In the genomic region with DNA sequence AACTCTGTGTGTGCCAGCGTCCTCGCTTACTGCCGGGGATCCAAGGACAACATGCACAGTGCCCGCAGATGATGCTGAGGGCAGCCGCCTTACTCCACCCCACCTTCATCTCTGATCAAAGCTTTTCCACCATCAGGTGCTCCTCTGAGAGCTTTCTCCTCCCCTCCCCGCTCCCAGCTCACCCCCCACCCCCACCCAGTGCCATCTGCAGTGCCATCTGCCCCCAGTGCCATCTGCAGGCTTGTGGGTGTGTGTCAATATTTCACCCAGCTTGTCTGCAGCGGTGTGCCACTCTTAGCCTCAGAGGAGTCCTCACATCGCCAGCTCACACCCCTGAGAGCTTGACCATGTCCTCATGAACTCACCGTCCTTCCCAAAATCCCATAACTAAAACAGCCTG, we compare ENCODE assay signal across 20 cellular contexts.
A peak's percentile ranks its signal among the peaks of the same experiment; 100 is the strongest.
DNase-seq lines count a peak whose midpoint lies in the region; ATAC-seq and TF ChIP-seq lines count a peak whose summit lies in the region.
"Had no signal": no experiment of that assay in that cellular context is flagged by ENCODE, and none has a peak within 500 bp of the region (broad histone marks: within the 10 kb centered on the region; RNA-seq: fewer than 3 reads in every experiment).

No MANE protein-coding gene starts in this region.

- H3K4me3 ChIP-seq in DND-41 (ENCODE audit: low read depth in 1 of 2, low read length in 2 of 2) (no peak overlapping the region), trophoblast cell (ENCODE audit: low read depth, low read length) (no peak overlapping the region)
- H3K4me3 ChIP-seq: Peyer's patch, SJSA1 had no signal

- H3K27me3 Mint-ChIP-seq in WTC11 (ENCODE audit: low read depth) = no peaks in the 10 kb centered on the region

- H3K79me1 ChIP-seq in trophoblast cell (ENCODE audit: low read length) = no peaks in the 10 kb centered on the region

- ATAC-seq in DND-41 (ENCODE audit: insufficient read depth, low read depth) (no peak), WTC11 (no peak), omental fat pad (ENCODE audit: low FRiP score) (peak; percentile 35)
- ATAC-seq: HCT116 had no signal

- no peak overlapping the region for H4K91ac ChIP-seq in trophoblast cell (ENCODE audit: low read depth, low read length)

- no peak overlapping the region for H3K23ac ChIP-seq in trophoblast cell (ENCODE audit: low read length)

- H3K27me3 ChIP-seq in DND-41 (ENCODE audit: insufficient read depth, low read length, poor library complexity) (no peaks in the 10 kb centered on the region), trophoblast cell (ENCODE audit: insufficient read depth, low read length) (no peaks in the 10 kb centered on the region)
- H3K27me3 ChIP-seq: Peyer's patch, SJSA1 had no signal

- H2AK5ac ChIP-seq in trophoblast cell (ENCODE audit: low read length) = no peak overlapping the region

- H2AFZ ChIP-seq in DND-41 (ENCODE audit: low read depth, low read length) = no peak overlapping the region
- no peak overlapping the region for H2AFZ ChIP-seq in trophoblast cell (ENCODE audit: insufficient read depth, low read length, poor library complexity)

- DNase-seq in NCI-H1694 (lab: John Stamatoyannopoulos, UW) (peak; percentile 29), NCI-H1694 treated with DMSO at 0.1 percent for 48 hours (lab: John Stamatoyannopoulos, UW) (no peak), DND-41 (peak; percentile 5), WTC11 (ENCODE audit: low spot score) (no peak), omental fat pad (ENCODE audit: low spot score) (no peak), globus pallidus (ENCODE audit: low spot score) (no peak), trophoblast cell (no peak), HuH-7.5 (ENCODE audit: low spot score) (no peak)
- DNase-seq: AML-193; EL; GOT3; KBM-7; NCI-H1105; NCI-H446; NK-92 treated with Interleukin-12 subunit alpha and Interleukin-12 subunit beta, amount 100 ng/mL, for 24 hours; Peyer's patch had no signal

- H2BK120ac ChIP-seq in trophoblast cell (ENCODE audit: insufficient read depth, low read length, poor library complexity) = no peak overlapping the region

- H3K4me3 Mint-ChIP-seq in WTC11 = no peak overlapping the region

- no peaks in the 10 kb centered on the region for H4K20me1 ChIP-seq in DND-41 (ENCODE audit: insufficient read depth, low read length)

- WGBS in trophoblast cell (ENCODE audit: extremely low coverage, insufficient coverage, insufficient read length) = no CpG with 5 or more reads among the region's 9 CpGs

- H3K9me3 Mint-ChIP-seq in WTC11 = no peaks in the 10 kb centered on the region

- 0 out of 2 replicates have a peak, but pooled peaks cover 3% of the 10 kb centered on the region for H3K4me1 Mint-ChIP-seq in WTC11

- H3K79me2 ChIP-seq in DND-41 (ENCODE audit: insufficient read depth, low read length) (no peaks in the 10 kb centered on the region), trophoblast cell (ENCODE audit: control insufficient read depth, insufficient read depth, low read length, poor library complexity) (no peaks in the 10 kb centered on the region)

- no peak overlapping the region for H2BK12ac ChIP-seq in trophoblast cell (ENCODE audit: low read length)

- CTCF ChIA-PET in WTC11 (lab: Charles Lee) = no interaction called here

- H3K4me1 ChIP-seq in DND-41 (ENCODE audit: insufficient read depth, low read length) (no peaks in the 10 kb centered on the region), trophoblast cell (ENCODE audit: control insufficient read depth in 1 of 2, insufficient read depth in 2 of 2, low read length in 2 of 2) (no peaks in the 10 kb centered on the region)
- H3K4me1 ChIP-seq: Peyer's patch, SJSA1 had no signal

- no peak overlapping the region for H3K4ac ChIP-seq in trophoblast cell (ENCODE audit: low read depth, low read length)

- no peak overlapping the region for H3K9ac ChIP-seq in DND-41 (ENCODE audit: low read depth, low read length)
- H3K9ac ChIP-seq in trophoblast cell (ENCODE audit: low read length) = no peak overlapping the region

- H3K4me2 ChIP-seq in DND-41 (ENCODE audit: insufficient read depth, low read length) (no peak overlapping the region), trophoblast cell (ENCODE audit: low read length) (no peak overlapping the region)

- peak overlapping the region; percentile 76 for H3K27ac Mint-ChIP-seq in WTC11

- no peaks in the 10 kb centered on the region for H3K36me3 ChIP-seq in DND-41 (ENCODE audit: insufficient read depth, low read length)
- no peaks in the 10 kb centered on the region for H3K36me3 ChIP-seq in trophoblast cell (ENCODE audit: control insufficient read depth in 1 of 2, insufficient read depth in 2 of 2, low read length in 2 of 2)
- H3K36me3 ChIP-seq: Peyer's patch, SJSA1 had no signal

- no peak overlapping the region for H2BK5ac ChIP-seq in trophoblast cell (ENCODE audit: low read depth, low read length, poor library complexity)

- POLR2A ChIA-PET in WTC11 (lab: Charles Lee) = interaction anchor here (0.6 kb wide), 1 partner anchor 51 kb away, joined by 3 read pairs; no protein-coding TSS in a partner anchor

- H3K36me3 Mint-ChIP-seq in WTC11 = no peaks in the 10 kb centered on the region

- H4K12ac ChIP-seq in trophoblast cell (ENCODE audit: low read depth, low read length) = no peak overlapping the region

- no peak overlapping the region for H4K8ac ChIP-seq in trophoblast cell (ENCODE audit: low read depth, low read length)

- no peak overlapping the region for H3K14ac ChIP-seq in trophoblast cell (ENCODE audit: low read length)

- H3K18ac ChIP-seq in trophoblast cell (ENCODE audit: low read length) = no peak overlapping the region

- TF ChIP-seq CTCF in DND-41 (IDR thresholded peaks at IDR 0.05; ENCODE audit: borderline replicate concordance, extremely low read depth, low read length, poor library complexity, severe bottlenecking) (no peak), WTC11 (IDR thresholded peaks at IDR 0.05) (no peak), omental fat pad (IDR thresholded peaks at IDR 0.05) (no peak)

- no peak overlapping the region for H3K27ac ChIP-seq in DND-41 (ENCODE audit: low read length)
- no peak overlapping the region for H3K27ac ChIP-seq in trophoblast cell (ENCODE audit: low read depth, low read length)
- H3K27ac ChIP-seq: 22Rv1, C4-2B, Peyer's patch, SJSA1 had no signal

- no peaks in the 10 kb centered on the region for H3K9me3 ChIP-seq in DND-41 (ENCODE audit: insufficient read depth, low read length, severe bottlenecking)
- H3K9me3 ChIP-seq in trophoblast cell (ENCODE audit: insufficient read depth, low read depth, low read length) = no peaks in the 10 kb centered on the region
- H3K9me3 ChIP-seq: Peyer's patch, SJSA1 had no signal

TF ChIP-seq in WTC11, 78 proteins besides CTCF, POLR2A, EP300 and RAD21 (continues in another document):
- no peak for TF ChIP-seq GABPB1 (CRISPR knock-in tag; IDR thresholded peaks at IDR 0.05)
- TF ChIP-seq HMGXB4 (CRISPR knock-in tag; IDR thresholded peaks at IDR 0.05) = no peak
- TF ChIP-seq, protein P1, sequence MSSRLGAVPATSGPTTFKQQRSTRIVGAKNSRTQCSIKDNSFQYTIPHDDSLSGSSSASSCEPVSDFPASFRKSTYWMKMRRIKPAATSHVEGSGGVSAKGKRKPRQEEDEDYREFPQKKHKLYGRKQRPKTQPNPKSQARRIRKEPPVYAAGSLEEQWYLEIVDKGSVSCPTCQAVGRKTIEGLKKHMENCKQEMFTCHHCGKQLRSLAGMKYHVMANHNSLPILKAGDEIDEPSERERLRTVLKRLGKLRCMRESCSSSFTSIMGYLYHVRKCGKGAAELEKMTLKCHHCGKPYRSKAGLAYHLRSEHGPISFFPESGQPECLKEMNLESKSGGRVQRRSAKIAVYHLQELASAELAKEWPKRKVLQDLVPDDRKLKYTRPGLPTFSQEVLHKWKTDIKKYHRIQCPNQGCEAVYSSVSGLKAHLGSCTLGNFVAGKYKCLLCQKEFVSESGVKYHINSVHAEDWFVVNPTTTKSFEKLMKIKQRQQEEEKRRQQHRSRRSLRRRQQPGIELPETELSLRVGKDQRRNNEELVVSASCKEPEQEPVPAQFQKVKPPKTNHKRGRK (CRISPR knock-in tag; IDR thresholded peaks at IDR 0.05; ENCODE audit: borderline replicate concordance) = no peak
- TF ChIP-seq NR2C2 (CRISPR knock-in tag; IDR thresholded peaks at IDR 0.05) = no peak
- TF ChIP-seq JAZF1 (CRISPR knock-in tag; IDR thresholded peaks at IDR 0.05) = no peak
- no peak for TF ChIP-seq HMGA2 (CRISPR knock-in tag; IDR thresholded peaks at IDR 0.05)
- TF ChIP-seq ZNF317 (CRISPR knock-in tag; IDR thresholded peaks at IDR 0.05; ENCODE audit: borderline replicate concordance, low read depth) = no peak
- TF ChIP-seq E2F5 (CRISPR knock-in tag; IDR thresholded peaks at IDR 0.05) = no peak
- TF ChIP-seq RORB (CRISPR knock-in tag; IDR thresholded peaks at IDR 0.05) = no peak
- no peak for TF ChIP-seq CDX4 (CRISPR knock-in tag; IDR thresholded peaks at IDR 0.05; ENCODE audit: borderline replicate concordance)

Comparison
In these comparisons a context has a peak if more than half of its experiments do, and no peak if none do; other contexts are left out.
1. DNase-seq: peak in NCI-H1694 (single experiment) and DND-41 (single experiment); none in NCI-H1694 treated with DMSO at 0.1 percent for 48 hours (single experiment), WTC11 (single experiment), omental fat pad (single experiment), globus pallidus (single experiment), trophoblast cell (0 of 2) and HuH-7.5 (single experiment).